8 cellular contexts compared by ENCODE assay signal in the genomic region with DNA sequence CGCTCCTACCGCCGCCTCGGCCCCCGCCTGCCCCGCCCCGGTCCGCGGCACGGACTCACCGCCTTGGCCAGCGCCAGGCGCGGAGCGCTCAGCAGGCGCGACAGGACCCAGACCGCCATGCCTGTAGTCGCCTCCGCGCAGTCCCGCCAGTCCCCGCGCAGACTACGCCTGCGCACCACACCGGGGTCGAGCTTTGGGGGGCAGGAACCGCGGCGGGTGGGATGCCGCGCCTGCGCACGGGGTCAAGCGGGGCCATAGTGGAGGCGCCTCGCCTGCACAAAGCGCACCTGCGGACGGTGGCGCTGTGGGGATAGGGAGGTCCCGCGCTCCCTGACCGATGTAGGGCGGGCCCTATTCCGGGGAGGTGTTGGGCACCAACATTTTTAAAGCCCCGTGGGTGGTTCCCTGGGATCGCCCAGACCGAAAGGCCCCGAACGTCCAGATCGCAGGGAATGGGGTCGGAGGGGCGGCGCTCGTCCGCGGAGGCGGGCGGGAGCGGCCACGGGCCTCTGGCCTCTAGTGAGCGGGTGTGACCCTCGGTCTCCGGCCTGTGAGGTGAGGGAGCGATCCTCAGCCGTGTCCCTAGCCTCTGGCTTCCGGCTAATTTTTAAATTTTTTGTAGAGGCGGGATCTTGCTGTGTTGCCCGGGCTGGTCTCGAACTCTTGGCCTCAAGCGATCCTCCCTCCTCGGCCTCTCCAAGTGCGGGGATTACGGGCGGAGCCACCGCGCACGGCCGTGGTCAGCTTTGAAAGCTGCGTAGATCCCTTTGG.
DNase-seq lines count a peak whose midpoint lies in the region; ATAC-seq and TF ChIP-seq lines count a peak whose summit lies in the region.

No MANE protein-coding gene starts in this region.

- intact Hi-C loops in activated CD4-positive, alpha-beta T cell treated with anti-CD3 and anti-CD28 coated beads, Interleukin-2, amount 10 ng/mL, durations not matched to agents 24 days and 14 days (cut with micrococcal nuclease): loop anchor here (5.0 to 10.0 kb wide), 2 partner anchors 48 to 60 kb away; no protein-coding TSS in a partner anchor

- H3K4me1 Mint-ChIP-seq in activated CD4-positive, alpha-beta T cell treated with anti-CD3 and anti-CD28 coated beads, Interleukin-2, amount 10 ng/mL, durations not matched to agents 24 days and 14 days: peaks cover 5% of the 10 kb centered on the region

- H3K27me3 ChIP-seq in H7 (ENCODE audit: control insufficient read depth, insufficient read depth, low read length): no peaks in the 10 kb centered on the region
- H3K27me3 ChIP-seq in lung (ENCODE audit: control insufficient read depth, insufficient read depth): no peaks in the 10 kb centered on the region

- DNase-seq in GM10248 (ENCODE audit: extremely low spot score) (peak; percentile 96), H7 (peak; percentile 95), NCI-H1417 treated with DMSO at 0.1 percent for 48 hours (lab: John Stamatoyannopoulos, UW) (peak; percentile 3), ecto neural progenitor cell (ENCODE audit: low spot score) (peak; percentile 95), lung (ENCODE audit: low spot score) (peak; percentile 85), NCI-H226 (no peak)
- peak; percentile 86 for DNase-seq in activated CD4-positive, alpha-beta T cell treated with anti-CD3 and anti-CD28 coated beads, Interleukin-2, amount 10 ng/mL, durations not matched to agents 24 days and 14 days
- DNase-seq in stimulated activated CD4-positive, alpha-beta T cell treated with anti-CD3 and anti-CD28 coated beads, TNF-alpha, amount 100 ng/mL, for 4 hours (ENCODE audit: low read depth in 3 of 3): peak; percentile 31 to 41 (median 40)

- CTCF ChIA-PET in GM10248 (lab: Yijun Ruan, JAX): interaction anchor here (0.6 to 2.5 kb wide), 14 partner anchors 13 to 114 kb away, joined by 3 to 11 read pairs (median 3); no protein-coding TSS in a partner anchor

- H3K27ac Mint-ChIP-seq in activated CD4-positive, alpha-beta T cell treated with anti-CD3 and anti-CD28 coated beads, Interleukin-2, amount 10 ng/mL, durations not matched to agents 24 days and 14 days: peak overlapping the region; percentile 45

- H3K36me3 ChIP-seq in H7 (replicated peaks; ENCODE audit: control insufficient read depth, insufficient read depth, low read length) (no peaks in the 10 kb centered on the region), lung (ENCODE audit: control insufficient read depth in 2 of 2, insufficient read depth in 2 of 2, low read length in 2 of 2) (peaks cover 0 to 2% of the 10 kb centered on the region in 2 donors)

- no peaks in the 10 kb centered on the region for H3K9me3 ChIP-seq in lung (ENCODE audit: control insufficient read depth in 2 of 2, insufficient read depth in 1 of 2, low read length in 1 of 2)

- peaks cover 0 to 7% of the 10 kb centered on the region in 2 donors for H3K4me1 ChIP-seq in lung (ENCODE audit: control insufficient read depth in 2 of 2, insufficient read depth in 2 of 2, low read length in 2 of 2)

- ATAC-seq in lung (ENCODE audit: insufficient read depth, low FRiP score): peak; percentile 89

- peak overlapping the region; percentile 58 to 86 for H3K27ac ChIP-seq in lung (ENCODE audit: low read depth in 1 of 2, low read length in 1 of 2)

- POLR2A ChIA-PET in GM10248 (lab: Yijun Ruan, JAX): interaction anchor here (0.9 kb wide), 1 partner anchor 10 kb away, joined by 3 read pairs; no protein-coding TSS in a partner anchor

- peaks cover 4% of the 10 kb centered on the region for H3K36me3 Mint-ChIP-seq in activated CD4-positive, alpha-beta T cell treated with anti-CD3 and anti-CD28 coated beads, Interleukin-2, amount 10 ng/mL, durations not matched to agents 24 days and 14 days (ENCODE audit: low read depth)

- peak overlapping the region; percentile 81 for H3K4me3 Mint-ChIP-seq in activated CD4-positive, alpha-beta T cell treated with anti-CD3 and anti-CD28 coated beads, Interleukin-2, amount 10 ng/mL, durations not matched to agents 24 days and 14 days

- no peaks in the 10 kb centered on the region for H3K9me3 Mint-ChIP-seq in activated CD4-positive, alpha-beta T cell treated with anti-CD3 and anti-CD28 coated beads, Interleukin-2, amount 10 ng/mL, durations not matched to agents 24 days and 14 days

- H3K4me3 ChIP-seq in H7 (ENCODE audit: insufficient read depth, low read depth, low read length) (peak overlapping the region; percentile 56), lung (peak overlapping the region; percentile 39)

- peaks cover 1% of the 10 kb centered on the region for H3K27me3 Mint-ChIP-seq in activated CD4-positive, alpha-beta T cell treated with anti-CD3 and anti-CD28 coated beads, Interleukin-2, amount 10 ng/mL, durations not matched to agents 24 days and 14 days

- TF ChIP-seq CTCF in GM10248 (IDR thresholded peaks at IDR 0.05; ENCODE audit: control extremely low read depth, extremely low read depth, low read depth, missing control alignments): peak; percentile 75
- TF ChIP-seq CTCF in lung (IDR thresholded peaks at IDR 0.05; ENCODE audit: control extremely low read depth, extremely low read depth): peak; percentile 6

- 10 to 18% methylated on average over 79 to 82 of the region's 82 CpGs for WGBS in lung, 2 donors
